7 cellular contexts compared by ENCODE assay signal in genomic region chr13:74975122-74975521, GRCh38.
"Had no signal": no experiment of that assay in that cellular context is flagged by ENCODE, and none has a peak within 500 bp of the region (broad histone marks: within the 10 kb centered on the region; RNA-seq: fewer than 3 reads in every experiment).

No MANE protein-coding gene starts in this region.

- ATAC-seq: GM23338, HepG2 had no signal

- H3K27ac Mint-ChIP-seq: GM23338, H9, HFFc6, IgD-negative memory B cell had no signal

- H3K27ac ChIP-seq: HL-60 had no signal

- H3K9me3 Mint-ChIP-seq: GM23338, H9, HFFc6, IgD-negative memory B cell had no signal

- DNase-seq: H9, HCEC 1CT, HFFc6 had no signal

- H2AFZ ChIP-seq: GM23338 had no signal

- H3K4me3 Mint-ChIP-seq: GM23338, H9, HFFc6, IgD-negative memory B cell had no signal

- H3K4me3 ChIP-seq: GM23338 had no signal

- H3K27me3 Mint-ChIP-seq: IgD-negative memory B cell had no signal

- H3K36me3 Mint-ChIP-seq: IgD-negative memory B cell had no signal

- H3K4me2 ChIP-seq: GM23338 had no signal
